In genomic region chr12:23830210-23830609, GRCh38 we compare ENCODE assay signal across 17 cellular contexts.
"Had no signal": no experiment of that assay in that cellular context is flagged by ENCODE, and none has a peak within 500 bp of the region (broad histone marks: within the 10 kb centered on the region; RNA-seq: fewer than 3 reads in every experiment).

No MANE protein-coding gene starts in this region.

- ATAC-seq: activated CD4-positive, CD25-positive, alpha-beta regulatory T cell treated with anti-CD3 and anti-CD28 coated beads, Interleukin-2, amount 50 U/mL, for 24 hours; activated CD8-positive, alpha-beta memory T cell treated with anti-CD3 and anti-CD28 coated beads, Interleukin-2, amount 10 ng/mL, durations not matched to agents 7 days and 5 days; activated CD8-positive, alpha-beta T cell treated with anti-CD3 and anti-CD28 coated beads for 36 hours; activated naive CD8-positive, alpha-beta T cell treated with anti-CD3 and anti-CD28 coated beads, Interleukin-2, amount 50 U/mL, for 24 hours; body of pancreas; left lobe of liver; naive thymus-derived CD8-positive, alpha-beta T cell; pancreas; psoas muscle had no signal

- DNase-seq: activated CD4-positive, alpha-beta T cell treated with anti-CD3 and anti-CD28 coated beads, Interleukin-2, amount 10 ng/mL, durations not matched to agents 24 days and 14 days; activated CD8-positive, alpha-beta memory T cell treated with anti-CD3 and anti-CD28 coated beads, Interleukin-2, amount 10 ng/mL, durations not matched to agents 7 days and 5 days; activated CD8-positive, alpha-beta T cell treated with anti-CD3 and anti-CD28 coated beads for 36 hours; activated gamma-delta T cell; activated naive CD4-positive, alpha-beta T cell treated with anti-CD3 and anti-CD28 coated beads, Interleukin-2, amount 50 U/mL, for 16 hours; activated naive CD8-positive, alpha-beta T cell treated with anti-CD3 and anti-CD28 coated beads, Interleukin-2, amount 50 U/mL, for 24 hours; body of pancreas; foreskin fibroblast; immature natural killer cell; naive thymus-derived CD8-positive, alpha-beta T cell; pancreas; psoas muscle; stimulated activated CD4-positive, alpha-beta T cell treated with anti-CD3 and anti-CD28 coated beads, Interleukin-12 subunit alpha, Interleukin-12 subunit beta, amount 100 ng/mL, for 4 hours; stimulated activated CD4-positive, alpha-beta T cell treated with anti-CD3 and anti-CD28 coated beads, Interleukin-4, amount 100 ng/mL, for 4 hours; tibial artery had no signal
